Comparison of ENCODE assay signal across 8 cellular contexts in the genomic region with DNA sequence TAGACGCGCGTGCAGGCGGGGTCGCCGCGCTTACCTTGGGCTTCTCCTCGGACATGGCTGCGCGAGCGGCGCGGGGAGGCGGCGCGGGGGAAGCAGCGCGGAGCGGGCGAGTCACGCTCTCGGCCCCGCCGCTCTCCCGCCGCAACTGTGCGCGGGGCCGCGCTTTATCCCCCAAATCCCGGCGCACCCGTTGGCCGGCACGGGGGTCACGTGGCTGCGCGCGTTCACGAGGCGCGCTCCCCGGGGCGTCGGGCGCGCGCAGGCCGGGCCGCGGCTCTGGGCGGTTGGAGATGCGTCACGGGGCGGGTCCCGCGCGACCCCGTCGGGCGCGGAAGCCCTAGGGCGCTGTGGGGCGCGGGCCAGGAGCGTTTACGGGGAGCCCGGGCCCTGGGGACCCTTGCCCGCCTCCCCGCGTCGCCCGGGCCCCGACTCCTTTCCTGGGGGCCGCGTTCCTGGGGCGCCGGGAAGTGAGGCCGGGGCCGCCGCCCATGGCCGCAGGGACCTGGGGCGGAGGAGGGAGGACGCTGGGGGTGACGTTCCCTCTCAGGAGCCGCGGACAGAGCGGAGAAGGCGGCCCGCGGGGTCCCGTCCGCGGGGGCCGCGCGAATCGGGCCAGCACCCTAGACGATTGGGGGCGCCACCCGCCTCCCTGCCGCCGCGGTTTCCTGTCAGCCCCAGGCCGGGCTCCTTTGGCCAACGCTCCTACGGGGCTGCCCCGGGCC. TPM values are rescaled to one million over a fixed set of nuclear protein-coding genes. Genes with fewer than 3 reads are reported as not detected.
DNase-seq lines count a peak whose midpoint lies in the region; ATAC-seq and TF ChIP-seq lines count a peak whose summit lies in the region.

Gene SUMO3 (minus strand): TSS at position 149 of the 722 bp plus-strand sequence. CDS start 94 bp downstream, at position 55.

- H3K27ac ChIP-seq in HL-60 (replicated peaks): peak within 1 kb of the TSS; percentile 89

- H3K27me3 Mint-ChIP-seq in nephron (ENCODE audit: low read depth): peaks cover 5% of the 10 kb centered on the region

- peaks cover 4% of the 10 kb centered on the region for H3K4me1 Mint-ChIP-seq in nephron

- DNase-seq in COLO829 (ENCODE audit: low spot score): peak; percentile 66
- DNase-seq in HL-60 (ENCODE audit: low read depth in 1 of 2, low spot score in 1 of 2): peak; percentile 73 to 77
- DNase-seq in RPMI8226: peak; percentile 91
- DNase-seq in activated T-helper 9 cell treated with anti-CD3 and anti-CD28 coated beads, Interleukin-2, amount 50 U/mL, for 16 hours (ENCODE audit: low read depth): peak; percentile 80
- DNase-seq in fibroblast of the aortic adventitia (ENCODE audit: low read depth): peak; percentile 72
- DNase-seq in stimulated activated naive CD4-positive, alpha-beta T cell treated with Interleukin-2 at 50 U/mL for 16 hours (lab: John Stamatoyannopoulos, UW): peak; percentile 80

- H3K4me3 ChIP-seq in HL-60 (replicated peaks; ENCODE audit: insufficient read depth, low read length) (peak within 1 kb of the TSS; percentile 83), fibroblast of the aortic adventitia (ENCODE audit: low read depth, low read length) (peak within 1 kb of the TSS; percentile 80)

- no peak for TF ChIP-seq CTCF in HL-60 (IDR thresholded peaks at IDR 0.05; ENCODE audit: insufficient read depth, low read length)
- no peak for TF ChIP-seq CTCF in fibroblast of the aortic adventitia (IDR thresholded peaks at IDR 0.05; ENCODE audit: insufficient read depth, low read length)
- TF ChIP-seq CTCF in nephron (IDR thresholded peaks at IDR 0.05; ENCODE audit: unreplicated experiment in 3 of 3): no peak

- ATAC-seq in GM19438 (IDR thresholded peaks at IDR 0.05; ENCODE audit: low read depth, unreplicated experiment): peak; percentile 44

- H3K9me3 Mint-ChIP-seq in nephron: peaks cover 25% of the 10 kb centered on the region

- H3K27me3 ChIP-seq in HL-60 (ENCODE audit: insufficient read depth, poor library complexity, severe bottlenecking): no peaks in the 10 kb centered on the region

- H3K27ac Mint-ChIP-seq in nephron: peak within 1 kb of the TSS in 1 of 3 experiments; percentile 49

- H3K36me3 Mint-ChIP-seq in nephron (ENCODE audit: low read depth): peaks cover 8% of the 10 kb centered on the region

- peak within 1 kb of the TSS; percentile 75 for H3K4me3 Mint-ChIP-seq in nephron

RNA-seq across cellular contexts. Expression of gene SUMO3, which starts in this region (rescaled TPM):
- 43.2 and 130 TPM in 2 replicates for total RNA-seq in fibroblast of the aortic adventitia (ENCODE audit: low replicate concordance)

Comparison
In these comparisons a context has a peak if more than half of its experiments do, and no peak if none do; other contexts are left out.
1. Peak in every context shown above with its lines: DNase-seq, ATAC-seq, H3K4me3 ChIP-seq and H3K27ac ChIP-seq.